ENCODE assay signal across 19 cellular contexts in the genomic region with DNA sequence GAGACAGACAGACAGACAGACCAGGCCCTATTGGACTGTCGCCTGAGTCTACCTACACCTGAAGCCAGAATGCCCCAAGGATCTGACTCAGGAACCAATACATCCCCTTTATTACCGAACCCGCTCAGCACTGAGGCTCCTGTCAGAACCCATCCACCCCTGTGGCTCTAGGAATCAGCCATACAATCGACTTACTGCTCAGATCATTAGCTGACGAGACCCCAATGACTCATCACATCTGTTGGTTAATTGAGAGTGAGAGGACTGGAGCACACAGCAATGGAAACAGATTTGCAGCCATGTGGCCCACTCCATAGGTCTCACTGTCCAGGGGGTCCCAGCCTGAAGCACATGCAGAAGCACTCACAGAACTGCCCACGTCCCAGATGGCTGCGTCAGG. TPM values are rescaled to one million over a fixed set of nuclear protein-coding genes. Genes with fewer than 3 reads are reported as not detected.
DNase-seq lines count a peak whose midpoint lies in the region; ATAC-seq and TF ChIP-seq lines count a peak whose summit lies in the region.
"Had no signal": no experiment of that assay in that cellular context is flagged by ENCODE, and none has a peak within 500 bp of the region (broad histone marks: within the 10 kb centered on the region; RNA-seq: fewer than 3 reads in every experiment).

No MANE protein-coding gene starts in this region.

- peak overlapping the region; percentile 48 for H3K27ac Mint-ChIP-seq in activated T-helper 17 cell treated with anti-CD3 and anti-CD28 coated beads, Interleukin-2, amount 50 U/mL, for 72 hours
- peak overlapping the region in 7 of 10 donors; percentile 11 to 83 (median 48) for H3K27ac Mint-ChIP-seq in naive thymus-derived CD8-positive, alpha-beta T cell
- H3K27ac Mint-ChIP-seq: activated naive CD4-positive, alpha-beta T cell treated with anti-CD3 and anti-CD28 coated beads, Interleukin-2, amount 50 U/mL, for 24 hours; stimulated activated naive CD8-positive, alpha-beta T cell treated with anti-CD3 and anti-CD28 coated beads, Interleukin-15, Interleukin-2, amounts not matched to agents 100 ng/mL and 50 ng/mL, for 24 hours had no signal

- no peaks in the 10 kb centered on the region for H3K27me3 Mint-ChIP-seq in activated T-helper 17 cell treated with anti-CD3 and anti-CD28 coated beads, Interleukin-2, amount 50 U/mL, for 72 hours
- H3K27me3 Mint-ChIP-seq in naive thymus-derived CD8-positive, alpha-beta T cell = no peaks in the 10 kb centered on the region
- H3K27me3 Mint-ChIP-seq: activated naive CD4-positive, alpha-beta T cell treated with anti-CD3 and anti-CD28 coated beads, Interleukin-2, amount 50 U/mL, for 24 hours; stimulated activated naive CD8-positive, alpha-beta T cell treated with anti-CD3 and anti-CD28 coated beads, Interleukin-15, Interleukin-2, amounts not matched to agents 100 ng/mL and 50 ng/mL, for 24 hours; T-cell had no signal

- POLR2A ChIA-PET in HEK293 (lab: Yijun Ruan, JAX) = no interaction called here
- POLR2A ChIA-PET in naive thymus-derived CD8-positive, alpha-beta T cell (lab: Charles Lee) = interaction anchor here (1.0 to 7.6 kb wide), 2 partner anchors 14 to 34 kb away, joined by 3 to 50 read pairs; partner anchors contain the start of gene ITPK1

- CTCF ChIA-PET in HEK293 (lab: Yijun Ruan, JAX) = interaction anchor here (1.6 to 2.7 kb wide), 2 partner anchors 13 to 148 kb away, joined by 5 to 17 read pairs; no protein-coding TSS in a partner anchor

- no peak overlapping the region for H3K4me3 Mint-ChIP-seq in activated T-helper 17 cell treated with anti-CD3 and anti-CD28 coated beads, Interleukin-2, amount 50 U/mL, for 72 hours
- peak overlapping the region in 2 of 10 donors; percentile 11 to 22 for H3K4me3 Mint-ChIP-seq in naive thymus-derived CD8-positive, alpha-beta T cell
- H3K4me3 Mint-ChIP-seq: activated naive CD4-positive, alpha-beta T cell treated with anti-CD3 and anti-CD28 coated beads, Interleukin-2, amount 50 U/mL, for 24 hours; natural killer cell; stimulated activated naive CD8-positive, alpha-beta T cell treated with anti-CD3 and anti-CD28 coated beads, Interleukin-15, Interleukin-2, amounts not matched to agents 100 ng/mL and 50 ng/mL, for 24 hours; T-cell had no signal

- no peaks in the 10 kb centered on the region for H3K9me3 Mint-ChIP-seq in activated T-helper 17 cell treated with anti-CD3 and anti-CD28 coated beads, Interleukin-2, amount 50 U/mL, for 72 hours
- H3K9me3 Mint-ChIP-seq in naive thymus-derived CD8-positive, alpha-beta T cell = no peaks in the 10 kb centered on the region
- H3K9me3 Mint-ChIP-seq: activated naive CD4-positive, alpha-beta T cell treated with anti-CD3 and anti-CD28 coated beads, Interleukin-2, amount 50 U/mL, for 24 hours; natural killer cell; stimulated activated naive CD8-positive, alpha-beta T cell treated with anti-CD3 and anti-CD28 coated beads, Interleukin-15, Interleukin-2, amounts not matched to agents 100 ng/mL and 50 ng/mL, for 24 hours; T-cell had no signal

- ATAC-seq in activated T-helper 17 cell treated with anti-CD3 and anti-CD28 coated beads, Interleukin-2, amount 50 U/mL, for 72 hours (replicated peaks) = no peak
- no peak for ATAC-seq in naive thymus-derived CD8-positive, alpha-beta T cell
- no peak for ATAC-seq in HG03108 (IDR thresholded peaks at IDR 0.05; ENCODE audit: unreplicated experiment)
- ATAC-seq: HepG2, natural killer cell, T-cell had no signal

- H3K36me3 Mint-ChIP-seq in activated T-helper 17 cell treated with anti-CD3 and anti-CD28 coated beads, Interleukin-2, amount 50 U/mL, for 72 hours (ENCODE audit: low read depth) = no peaks in the 10 kb centered on the region
- H3K36me3 Mint-ChIP-seq in naive thymus-derived CD8-positive, alpha-beta T cell = peaks cover 0 to 2% (median 0%) of the 10 kb centered on the region in 3 donors
- H3K36me3 Mint-ChIP-seq: activated naive CD4-positive, alpha-beta T cell treated with anti-CD3 and anti-CD28 coated beads, Interleukin-2, amount 50 U/mL, for 24 hours; natural killer cell; T-cell had no signal

- H3K9me3 ChIP-seq in HEK293 (ENCODE audit: control insufficient read depth, insufficient read depth, low read depth, low read length) = no peaks in the 10 kb centered on the region
- H3K9me3 ChIP-seq: Caco-2 had no signal

- no peak for TF ChIP-seq CTCF in HEK293 (tag by site-specific recombination; IDR thresholded peaks at IDR 0.05)

- H3K4me1 ChIP-seq in HEK293 (ENCODE audit: control insufficient read depth, insufficient read depth, low read length) = peaks cover 3% of the 10 kb centered on the region; the same call in 1 of the 2 replicates

- peaks cover 11% of the 10 kb centered on the region for H3K4me1 Mint-ChIP-seq in activated T-helper 17 cell treated with anti-CD3 and anti-CD28 coated beads, Interleukin-2, amount 50 U/mL, for 72 hours
- H3K4me1 Mint-ChIP-seq in naive thymus-derived CD8-positive, alpha-beta T cell = peaks cover 24 to 74% (median 59%) of the 10 kb centered on the region in 4 donors

- no peaks in the 10 kb centered on the region for H3K36me3 ChIP-seq in HEK293 (ENCODE audit: control insufficient read depth in 2 of 2, insufficient read depth in 1 of 2, low read length in 2 of 2)

- no peak overlapping the region for H3K4me3 ChIP-seq in HEK293 (ENCODE audit: low read depth, low read length)

- DNase-seq in DMS 273 (lab: John Stamatoyannopoulos, UW; ENCODE audit: unreplicated experiment) (peak; percentile 73), kidney glomerular epithelial cell (lab: John Stamatoyannopoulos, UW) (no peak), NCI-H748 treated with DMSO at 0.1 percent for 48 hours (lab: John Stamatoyannopoulos, UW) (no peak)
- no peak for DNase-seq in naive thymus-derived CD8-positive, alpha-beta T cell
- DNase-seq: activated CD4-positive, CD25-positive, alpha-beta regulatory T cell; activated CD8-positive, alpha-beta memory T cell treated with anti-CD3 and anti-CD28 coated beads for 24 hours; activated T-cell treated with anti-CD3 and anti-CD28 coated beads, Interleukin-2, amount 50 U/mL, for 48 hours; Caco-2; hypothalamus; natural killer cell; NCI-H1436; NCI-H226; T-cell had no signal

- no peak overlapping the region for H3K27ac ChIP-seq in HEK293 (ENCODE audit: extremely low read depth, low read depth, low read length)

TF ChIP-seq in HEK293, 187 proteins besides CTCF, POLR2A, EP300 and RAD21:
- no peak for TF ChIP-seq ZNF37A (tag by site-specific recombination; IDR thresholded peaks at IDR 0.05)
- TF ChIP-seq EGR2 (tag by site-specific recombination; IDR thresholded peaks at IDR 0.05; ENCODE audit: low read depth) = 0 out of 2 replicates have a peak, but pooled peaks have one; percentile 22
- TF ChIP-seq ZEB2 (tag by site-specific recombination; IDR thresholded peaks at IDR 0.05) = no peak
- TF ChIP-seq GLIS1 (tag by site-specific recombination; IDR thresholded peaks at IDR 0.05) = 0 out of 2 replicates have a peak, but pooled peaks have one; percentile 35
- peak; percentile 46; the same call in 1 of the 2 replicates for TF ChIP-seq ZFHX2 (tag by site-specific recombination; conservative IDR thresholded peaks at IDR 0.05)
- 0 out of 2 replicates have a peak, but pooled peaks have one; percentile 22 for TF ChIP-seq IKZF3 (tag by site-specific recombination; IDR thresholded peaks at IDR 0.05)
- no peak for TF ChIP-seq ZNF133 (tag by site-specific recombination; IDR thresholded peaks at IDR 0.05)

RNA-seq across cellular contexts. Expression of gene ITPK1, which starts 15.2 kb away (rescaled TPM):
- 10 to 100 TPM; 32.1 to 48.9 TPM for total RNA-seq in activated T-helper 17 cell treated with anti-CD3 and anti-CD28 coated beads, Interleukin-2, amount 50 U/mL, for 72 hours
- total RNA-seq in naive thymus-derived CD8-positive, alpha-beta T cell = 10 to 100 TPM; 33.1 to 34.6 TPM
- polyA plus RNA-seq in naive thymus-derived CD8-positive, alpha-beta T cell = 10 to 100 TPM; 25.3 to 41.1 (median 32.5) TPM
